In genomic region chr5:72625369-72625768, GRCh38 we compare ENCODE assay signal across 15 cellular contexts.
"Had no signal": no experiment of that assay in that cellular context is flagged by ENCODE, and none has a peak within 500 bp of the region (broad histone marks: within the 10 kb centered on the region; RNA-seq: fewer than 3 reads in every experiment).

No MANE protein-coding gene starts in this region.

- H3K36me3 ChIP-seq: brain microvascular endothelial cell, pancreas, tibial artery had no signal

- H3K27ac ChIP-seq: brain microvascular endothelial cell, epithelial cell of prostate, pancreas had no signal

- H3K27me3 ChIP-seq: brain microvascular endothelial cell, pancreas, tibial artery had no signal

- H3K9me3 ChIP-seq: pancreas, tibial artery had no signal

- DNase-seq: activated CD4-positive, alpha-beta T cell treated with anti-CD3 and anti-CD28 coated beads, Interleukin-2, amount 10 ng/mL, durations not matched to agents 7 days and 5 days; activated CD4-positive, CD25-positive, alpha-beta regulatory T cell; activated CD8-positive, alpha-beta memory T cell treated with anti-CD3 and anti-CD28 coated beads for 24 hours; activated naive CD4-positive, alpha-beta T cell treated with anti-CD3 and anti-CD28 coated beads, Interleukin-2, amount 10 ng/mL, durations not matched to agents 7 days and 5 days; amygdala; brain microvascular endothelial cell; cerebellar nuclear complex; effector memory CD8-positive, alpha-beta T cell; immature natural killer cell; pancreas; retina had no signal

- H3K4me3 ChIP-seq: pancreas, tibial artery had no signal

- ATAC-seq: activated T-helper 17 cell treated with anti-CD3 and anti-CD28 coated beads, Interleukin-2, amount 50 U/mL, for 72 hours; effector memory CD8-positive, alpha-beta T cell; pancreas; stimulated activated effector memory CD8-positive, alpha-beta T cell treated with anti-CD3 and anti-CD28 coated beads, Interleukin-12 subunit alpha, Interleukin-12 subunit beta, amount 100 ng/mL, for 72 hours had no signal

- H3K4me1 ChIP-seq: pancreas had no signal
